ENCODE assay signal across 8 cellular contexts in the genomic region with DNA sequence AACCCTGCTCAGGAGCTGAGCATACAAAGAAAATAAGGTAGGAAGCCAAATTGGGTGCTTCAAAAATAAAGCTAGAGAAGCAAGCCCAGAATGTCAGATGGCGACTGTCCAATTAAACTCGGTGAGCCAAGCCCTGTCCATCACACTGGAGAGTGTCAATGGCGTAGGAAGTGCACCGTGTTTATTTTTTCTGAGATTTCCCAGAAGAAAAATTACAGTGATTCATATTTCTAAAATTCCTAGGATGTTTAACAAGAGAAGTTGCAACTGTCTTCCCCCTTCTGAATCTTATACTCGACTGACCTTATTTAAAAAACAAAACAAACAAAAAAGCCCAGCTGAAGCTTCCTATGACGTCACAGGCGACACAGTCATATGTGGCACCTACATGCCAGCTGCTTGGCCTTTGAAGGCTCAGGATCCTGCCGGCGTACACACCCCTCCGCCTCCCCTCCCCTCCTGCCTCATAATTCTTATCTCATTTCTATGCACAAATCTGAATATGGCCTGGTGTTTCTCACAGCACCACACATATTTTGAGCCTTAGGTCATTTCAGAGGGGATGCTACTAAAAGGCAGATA.
DNase-seq lines count a peak whose midpoint lies in the region; ATAC-seq and TF ChIP-seq lines count a peak whose summit lies in the region.

No MANE protein-coding gene starts in this region.

- no peaks in the 10 kb centered on the region for H3K79me2 ChIP-seq in GM23248 (ENCODE audit: insufficient read depth)

- no peaks in the 10 kb centered on the region for H3K9me3 ChIP-seq in GM23248 (ENCODE audit: low read depth)

- peak overlapping the region; percentile 27 for H3K4me2 ChIP-seq in GM23248 (ENCODE audit: unreplicated experiment)

- 35 to 44% methylated on average over 10 of the region's 10 CpGs for WGBS in GM23248 (ENCODE audit: low coverage in 1 of 2, low lambda C conversion rate in 2 of 2, missing lambda C conversion rate in 2 of 2), 2 experiments

- DNase-seq in GM23248 (peak; percentile 85), T-helper 22 cell (ENCODE audit: low read depth) (peak; percentile 85), dermis blood vessel endothelial cell (peak; percentile 89), omental fat pad (ENCODE audit: low spot score) (no peak), NCI-H2081 (lab: John Stamatoyannopoulos, UW) (no peak), MV-4-11 (lab: John Stamatoyannopoulos, UW) (no peak), NCI-H1436 treated with DMSO at 0.1 percent for 48 hours (lab: John Stamatoyannopoulos, UW) (no peak)

- peak overlapping the region; percentile 67 for H3K27ac ChIP-seq in GM23248

- H4K20me1 ChIP-seq in GM23248 (ENCODE audit: insufficient read depth): no peaks in the 10 kb centered on the region

- in situ Hi-C loops in GM23248 (cut with MboI): loop anchor here (25.0 kb wide), 1 partner anchor 140 kb away; no protein-coding TSS in a partner anchor

- H3K4me1 ChIP-seq in GM23248 (ENCODE audit: insufficient read depth): peaks cover 50% of the 10 kb centered on the region

- H3K36me3 ChIP-seq in GM23248 (ENCODE audit: low read depth): no peaks in the 10 kb centered on the region

- ATAC-seq in omental fat pad (ENCODE audit: low FRiP score): peak; percentile 49
- no peak for ATAC-seq in GM18517 (IDR thresholded peaks at IDR 0.05; ENCODE audit: unreplicated experiment)

- H3K9ac ChIP-seq in GM23248: peak overlapping the region; percentile 4; the same call in 1 of the 2 replicates

- peak overlapping the region; percentile 27; the same call in 1 of the 2 replicates for H3K4me3 ChIP-seq in GM23248

- no peaks in the 10 kb centered on the region for H3K27me3 ChIP-seq in GM23248 (replicated peaks; ENCODE audit: insufficient read depth)

- no peaks in the 10 kb centered on the region for H3K9me2 ChIP-seq in GM23248 (ENCODE audit: insufficient read depth)

- H2AFZ ChIP-seq in GM23248: no peak overlapping the region

- peaks cover 44% of the 10 kb centered on the region for H3F3A ChIP-seq in GM23248 (ENCODE audit: insufficient read depth)

- no peak for TF ChIP-seq CTCF in omental fat pad (IDR thresholded peaks at IDR 0.05)

Comparison
In these comparisons a context has a peak if more than half of its experiments do, and no peak if none do; other contexts are left out.
1. DNase-seq: peak in GM23248 (single experiment), T-helper 22 cell (single experiment) and dermis blood vessel endothelial cell (single experiment); none in omental fat pad (single experiment), NCI-H2081 (0 of 2), MV-4-11 (single experiment) and NCI-H1436 treated with DMSO at 0.1 percent for 48 hours (single experiment).